ENCODE assay signal across 26 cellular contexts in the genomic region with DNA sequence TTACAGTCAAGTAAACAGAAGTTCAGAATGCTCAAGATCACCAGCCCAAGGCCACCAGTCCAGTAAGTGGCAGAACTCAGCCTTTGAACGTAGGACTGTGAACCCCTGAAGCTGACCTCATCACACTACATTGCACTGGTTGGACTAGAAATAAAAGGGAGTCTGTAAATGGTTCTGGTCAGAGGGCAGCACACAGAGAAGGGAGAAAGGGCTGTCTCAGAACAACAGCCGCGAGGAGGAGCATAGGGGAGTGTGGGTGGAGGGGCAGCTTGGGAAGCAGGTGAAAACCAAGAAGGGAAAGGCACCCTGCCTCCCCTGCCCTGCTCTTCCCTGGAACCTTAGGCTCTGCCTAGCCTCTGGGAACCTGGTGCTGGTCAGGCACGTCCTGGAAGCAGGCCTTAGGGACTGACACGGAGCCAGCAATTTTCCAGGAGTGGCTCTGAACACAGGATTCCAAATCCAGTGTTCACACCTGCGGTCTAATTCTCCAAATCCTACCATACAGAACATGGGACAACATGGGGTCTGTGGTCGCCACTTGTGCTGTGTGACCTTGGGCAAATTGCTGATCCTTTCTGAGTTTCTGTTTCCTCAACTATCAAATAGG. TPM values are rescaled to one million over a fixed set of nuclear protein-coding genes. Genes with fewer than 3 reads are reported as not detected.
DNase-seq lines count a peak whose midpoint lies in the region; ATAC-seq, FAIRE-seq and TF ChIP-seq lines count a peak whose summit lies in the region.
"Had no signal": no experiment of that assay in that cellular context is flagged by ENCODE, and none has a peak within 500 bp of the region (broad histone marks: within the 10 kb centered on the region; RNA-seq: fewer than 3 reads in every experiment).

No MANE protein-coding gene starts in this region.

- no peak for TF ChIP-seq RAD21 in HepG2 (CRISPR knock-in tag; IDR thresholded peaks at IDR 0.05)

- peak; percentile 31 for DNase-seq in HepG2 (ENCODE audit: low spot score)
- DNase-seq in right lobe of liver = no peak
- no peak for DNase-seq in neuronal stem cell (ENCODE audit: low spot score)
- DNase-seq in stomach = peak; percentile 36
- DNase-seq in stimulated activated CD4-positive, alpha-beta T cell treated with anti-CD3 and anti-CD28 coated beads, Interleukin-15, amount 100 ng/mL, for 24 hours = no peak
- DNase-seq in BE2C = no peak
- DNase-seq in brain microvascular endothelial cell = no peak
- DNase-seq: 8988T; ACHN; Caco-2; Calu3; CD4-positive, alpha-beta T cell; CD8-positive, alpha-beta T cell; DMS79 treated with DMSO at 0.1 percent for 48 hours; GF-D8 had no signal

- BruUV-seq in HepG2 (replicated peaks; lab: Mats Ljungman, UMichigan) = TSS peak; percentile 58

- POLR2A ChIA-PET in HepG2 (lab: Yijun Ruan, JAX) = interaction anchor here (1.0 kb wide), 1 partner anchor 12 kb away, joined by 3 read pairs; the partner anchor contains the start of gene ACSM5

- peak; percentile 49 for FAIRE-seq in HepG2 (lab: Jason Lieb, UNC)
- FAIRE-seq: A204.1, D721Med, G401.6, GM12891, GM18507 had no signal

- H3K27ac ChIP-seq in HepG2 (ENCODE audit: extremely low read length, insufficient read depth, low read length) (peak overlapping the region; percentile 53), right lobe of liver (no peak overlapping the region), neuronal stem cell (replicated peaks; ENCODE audit: low read length) (no peak overlapping the region), stomach (peak overlapping the region; percentile 20 to 77 (median 72)), brain microvascular endothelial cell (no peak overlapping the region)
- H3K27ac ChIP-seq: BLaER1 treated with 17β-estradiol and CSF1 and Interleukin-3, amounts not matched to agents 10 nM and 100 nM; C4-2B had no signal

- H3K9ac ChIP-seq in HepG2 (ENCODE audit: insufficient read depth, low read depth, low read length) (peak overlapping the region; percentile 20; the same call in 1 of the 2 replicates), neuronal stem cell (ENCODE audit: low read depth, low read length, poor library complexity) (peak overlapping the region; percentile 54)
- H3K9ac ChIP-seq: BLaER1 treated with 17β-estradiol and CSF1 and Interleukin-3, amounts not matched to agents 10 nM and 100 nM had no signal

- no peak overlapping the region for H3K23ac ChIP-seq in neuronal stem cell (ENCODE audit: low read depth, low read length, poor library complexity)

- H3K4me2 ChIP-seq in HepG2 (ENCODE audit: low read depth, low read length) (peak overlapping the region; percentile 56), neuronal stem cell (ENCODE audit: insufficient read depth, low read length, poor library complexity, severe bottlenecking) (no peak overlapping the region)
- H3K4me2 ChIP-seq: BLaER1 treated with 17β-estradiol and CSF1 and Interleukin-3, amounts not matched to agents 10 nM and 100 nM had no signal

- 0 out of 5 replicates have a peak, but pooled peaks cover 0 to under 1% of the 10 kb centered on the region in 2 experiments for H3K27me3 ChIP-seq in HepG2 (ENCODE audit: control insufficient read depth in 1 of 2, insufficient read depth in 2 of 2, low read length in 2 of 2)
- no peaks in the 10 kb centered on the region for H3K27me3 ChIP-seq in right lobe of liver
- no peaks in the 10 kb centered on the region for H3K27me3 ChIP-seq in neuronal stem cell (ENCODE audit: control insufficient read depth in 3 of 3, insufficient read depth in 3 of 3, low read depth in 1 of 3, low read length in 3 of 3)
- H3K27me3 ChIP-seq in stomach = no peaks in the 10 kb centered on the region
- no peaks in the 10 kb centered on the region for H3K27me3 ChIP-seq in BE2C
- H3K27me3 ChIP-seq in brain microvascular endothelial cell (replicated peaks) = no peaks in the 10 kb centered on the region
- H3K27me3 ChIP-seq: BLaER1 treated with 17β-estradiol and CSF1 and Interleukin-3, amounts not matched to agents 10 nM and 100 nM had no signal

- H2BK5ac ChIP-seq in neuronal stem cell (ENCODE audit: low read length) = no peak overlapping the region

- no peak overlapping the region for H2BK15ac ChIP-seq in neuronal stem cell (ENCODE audit: low read length)

- no peak overlapping the region for H4K91ac ChIP-seq in neuronal stem cell (ENCODE audit: low read depth, low read length, poor library complexity)

- WGBS in HepG2 (ENCODE audit: low lambda C conversion rate) = 32% methylated on average over 6 of the region's 7 CpGs
- WGBS in right lobe of liver (ENCODE audit: insufficient coverage, low coverage, low lambda C conversion rate, missing lambda C conversion rate) = 40% methylated on average over 3 of the region's 7 CpGs
- WGBS in neuronal stem cell (ENCODE audit: extremely low coverage in 2 of 2, insufficient read length in 2 of 2, insufficient replicate concordance in 1 of 2), 2 donors = no CpG with 5 or more reads among the region's 7 CpGs
- 33 to 58% (median 46%) methylated on average over 7 of the region's 7 CpGs for WGBS in stomach, 5 donors

- ATAC-seq in HepG2 = peak; percentile 66
- peak in 3 of 4 donors; percentile 14 to 60 (median 18) for ATAC-seq in right lobe of liver
- no peak for ATAC-seq in HG03342 (IDR thresholded peaks at IDR 0.05; ENCODE audit: unreplicated experiment)
- ATAC-seq: CD8-positive, alpha-beta T cell had no signal

- peak overlapping the region; percentile 23 for H2AK5ac ChIP-seq in neuronal stem cell (ENCODE audit: low read depth, low read length)

- H3K14ac ChIP-seq in neuronal stem cell (ENCODE audit: low read length) = no peak overlapping the region

- CTCF ChIA-PET in HepG2 (lab: Yijun Ruan, JAX; ENCODE audit: low intra/inter-chr PET ratio, low total read pairs) = no interaction called here

- intact Hi-C loops in HepG2 (cut with micrococcal nuclease; ENCODE audit: unreplicated experiment) (no loop called here), right lobe of liver (cut with DNase I) (no loop called here), stomach (cut with DNase I; ENCODE audit: low total_unique reads) (no loop called here)

- H3K79me1 ChIP-seq in neuronal stem cell (ENCODE audit: low read depth, low read length) = no peaks in the 10 kb centered on the region

- H2AFZ ChIP-seq in HepG2 (ENCODE audit: low read length) = peak overlapping the region; percentile 9
- H2AFZ ChIP-seq in neuronal stem cell (ENCODE audit: low read length) = no peak overlapping the region

- TF ChIP-seq EP300 in HepG2 (IDR thresholded peaks at IDR 0.05; ENCODE audit: low read depth in 2 of 2, low read length in 2 of 2) = peak in 1 of 2 experiments; percentile 67; a peak in 2 of 4 replicates
- no peak for TF ChIP-seq EP300 in HepG2 (CRISPR knock-in tag; IDR thresholded peaks at IDR 0.05; ENCODE audit: borderline replicate concordance)
- TF ChIP-seq EP300 in stomach (IDR thresholded peaks at IDR 0.05) = no peak

- no peaks in the 10 kb centered on the region for H3K79me2 ChIP-seq in HepG2 (ENCODE audit: insufficient read depth, low read length)

- no peak overlapping the region for H2BK12ac ChIP-seq in neuronal stem cell (ENCODE audit: low read length)

- no peaks in the 10 kb centered on the region for H3K9me3 ChIP-seq in HepG2 (ENCODE audit: low read length)
- H3K9me3 ChIP-seq in right lobe of liver = no peaks in the 10 kb centered on the region
- no peaks in the 10 kb centered on the region for H3K9me3 ChIP-seq in neuronal stem cell (replicated peaks in 1 of 2; ENCODE audit: control insufficient read depth in 2 of 2, insufficient read depth in 1 of 2, low read depth in 1 of 2, low read length in 2 of 2)
- no peaks in the 10 kb centered on the region for H3K9me3 ChIP-seq in stomach
- H3K9me3 ChIP-seq in BE2C = no peaks in the 10 kb centered on the region; the same call in 1 of the 2 replicates
- H3K9me3 ChIP-seq: BLaER1 treated with 17β-estradiol and CSF1 and Interleukin-3, amounts not matched to agents 10 nM and 100 nM; Caco-2 had no signal

- peak overlapping the region; percentile 36 for H3K18ac ChIP-seq in neuronal stem cell (ENCODE audit: low read length)

- in situ Hi-C loops in HepG2 (cut with HindIII; ENCODE audit: extremely low pct_ligation_motif_present, low pct_unique_long_range_greater_than_20kb) (loop anchor here (25.0 kb wide), 1 partner anchor 810 kb away; no protein-coding TSS in a partner anchor), brain microvascular endothelial cell (cut with HindIII; ENCODE audit: low pct_ligation_motif_present, low sequenced_read_pairs) (loop anchor here (25.0 kb wide), 1 partner anchor 485 kb away; no protein-coding TSS in a partner anchor)

- no peak overlapping the region for H4K8ac ChIP-seq in neuronal stem cell (ENCODE audit: low read depth, low read length)

- TF ChIP-seq CTCF in HepG2 (CRISPR knock-in tag; IDR thresholded peaks at IDR 0.05) (peak; percentile 41), right lobe of liver (IDR thresholded peaks at IDR 0.05) (no peak), stomach (IDR thresholded peaks at IDR 0.05) (no peak), BE2C (IDR thresholded peaks at IDR 0.05; ENCODE audit: low read depth, low read length) (no peak), brain microvascular endothelial cell (IDR thresholded peaks at IDR 0.05; ENCODE audit: low read depth, low read length, missing control alignments) (no peak)

- H3K36me3 ChIP-seq in HepG2 (replicated peaks in 1 of 2; ENCODE audit: control insufficient read depth in 1 of 2, insufficient read depth in 2 of 2, low read length in 2 of 2) (no peaks in the 10 kb centered on the region), right lobe of liver (no peaks in the 10 kb centered on the region), neuronal stem cell (replicated peaks in 1 of 2; ENCODE audit: control insufficient read depth in 2 of 2, insufficient read depth in 2 of 2, low read length in 2 of 2) (no peaks in the 10 kb centered on the region), stomach (no peaks in the 10 kb centered on the region), BE2C (no peaks in the 10 kb centered on the region), brain microvascular endothelial cell (replicated peaks) (no peaks in the 10 kb centered on the region)
- H3K36me3 ChIP-seq: BLaER1 treated with 17β-estradiol and CSF1 and Interleukin-3, amounts not matched to agents 10 nM and 100 nM had no signal

- H3K4me1 ChIP-seq in HepG2 (ENCODE audit: insufficient read depth, low read length) = peaks cover 74% of the 10 kb centered on the region
- peaks cover 0 to 23% (median 5%) of the 10 kb centered on the region in 4 donors for H3K4me1 ChIP-seq in right lobe of liver
- peaks cover 0 to 3% of the 10 kb centered on the region in 2 donors for H3K4me1 ChIP-seq in neuronal stem cell (ENCODE audit: control insufficient read depth in 2 of 2, insufficient read depth in 1 of 2, low read depth in 1 of 2, low read length in 2 of 2)
- peaks cover 12 to 28% (median 14%) of the 10 kb centered on the region in 4 donors for H3K4me1 ChIP-seq in stomach
- no peaks in the 10 kb centered on the region for H3K4me1 ChIP-seq in BE2C
- H3K4me1 ChIP-seq: Caco-2 had no signal

- TF ChIP-seq POLR2A in HepG2 (IDR thresholded peaks at IDR 0.05; ENCODE audit: insufficient read depth in 1 of 2, low read depth in 2 of 2, low read length in 2 of 2) (0 out of 4 replicates have a peak, but pooled peaks of 1 of the 2 experiments have one; percentile 34), right lobe of liver (IDR thresholded peaks at IDR 0.05) (no peak), stomach (IDR thresholded peaks at IDR 0.05) (no peak)

- H4K20me1 ChIP-seq in HepG2 (ENCODE audit: insufficient read depth, low read length) = no peaks in the 10 kb centered on the region
- H4K20me1 ChIP-seq: BLaER1 treated with 17β-estradiol and CSF1 and Interleukin-3, amounts not matched to agents 10 nM and 100 nM had no signal

- H3K4ac ChIP-seq in neuronal stem cell (ENCODE audit: low read length) = no peak overlapping the region

- H2BK120ac ChIP-seq in neuronal stem cell (ENCODE audit: low read depth, low read length) = no peak overlapping the region

- H3K4me3 ChIP-seq in HepG2 (replicated peaks in 1 of 3; ENCODE audit: insufficient read depth in 1 of 3, low read depth in 2 of 3, low read length in 3 of 3) (peak overlapping the region in 1 of 3 experiments; percentile 36; a peak in 1 of 6 replicates), right lobe of liver (no peak overlapping the region), neuronal stem cell (ENCODE audit: low read length in 2 of 2) (no peak overlapping the region), stomach (peak overlapping the region; percentile 14 to 34 (median 20)), BE2C (ENCODE audit: low read depth, low read length) (no peak overlapping the region), brain microvascular endothelial cell (ENCODE audit: low read depth, low read length) (no peak overlapping the region)
- H3K4me3 ChIP-seq: BLaER1 treated with 17β-estradiol and CSF1 and Interleukin-3, amounts not matched to agents 10 nM and 100 nM had no signal

RNA-seq across cellular contexts. Expression of gene PDILT, which starts 7.0 kb away (rescaled TPM):
- total RNA-seq in HepG2 (2016; rRNA removed; fragmentation: Illumina TruSeq; extraction: Trizol) = not detected in 2 replicates
- not detected in 2 replicates for total RNA-seq in HepG2 (2016; cell fraction: cytosol; rRNA removed; fragmentation: Illumina TruSeq; extraction: Trizol; ENCODE audit: low read depth)
- total RNA-seq in HepG2 (2016; cell fraction: insoluble cytoplasmic fraction; rRNA removed; fragmentation: Illumina TruSeq; extraction: Trizol) = not detected in 2 replicates
- total RNA-seq in HepG2 (2016; cell fraction: membrane; rRNA removed; fragmentation: Illumina TruSeq; extraction: Trizol) = not detected in 2 replicates
- total RNA-seq in HepG2 (2016; cell fraction: nucleus; rRNA removed; fragmentation: Illumina TruSeq; extraction: Trizol) = not detected in 2 replicates
- polyA plus RNA-seq in HepG2 (2011; rRNA removed) = 0.12 TPM in 1 of 2 replicates, not detected in the other
- polyA plus RNA-seq in HepG2 (2011; cell fraction: cytosol; rRNA removed) = not detected in 2 replicates
- not detected in 2 replicates for polyA plus RNA-seq in HepG2 (2011; cell fraction: nucleus; rRNA removed)
- 0.07 and 0.16 TPM in 2 replicates for polyA plus RNA-seq in HepG2 (2012)
- not detected in 2 replicates for polyA plus RNA-seq in HepG2 (2016; cell fraction: cytosol; fragmentation: Illumina TruSeq; extraction: Trizol; ENCODE audit: low read depth)
- polyA plus RNA-seq in HepG2 (2016; cell fraction: insoluble cytoplasmic fraction; fragmentation: Illumina TruSeq; extraction: Trizol; ENCODE audit: low read depth) = not detected in 2 replicates
- polyA plus RNA-seq in HepG2 (2016; cell fraction: membrane; fragmentation: Illumina TruSeq; extraction: Trizol; ENCODE audit: low read depth) = not detected in 2 replicates
- polyA plus RNA-seq in HepG2 (2016; cell fraction: nucleus; fragmentation: Illumina TruSeq; extraction: Trizol; ENCODE audit: insufficient read depth, low read depth) = not detected in 2 replicates
- 0.10 TPM in 1 of 2 replicates, not detected in the other for polyA minus RNA-seq in HepG2 (2011; rRNA and poly(A)+ RNA removed; ENCODE audit: low replicate concordance)
- not detected in 2 replicates for polyA minus RNA-seq in HepG2 (2011; cell fraction: cytosol; rRNA and poly(A)+ RNA removed)
- polyA minus RNA-seq in HepG2 (2011; cell fraction: nucleus; rRNA and poly(A)+ RNA removed) = not detected in 2 replicates
- not detected for total RNA-seq in right lobe of liver
- not detected for polyA plus RNA-seq in neuronal stem cell (2013, experiment 1 of 2)
- not detected for polyA plus RNA-seq in neuronal stem cell (2013, experiment 2 of 2)
- total RNA-seq in stomach = 10 to 100 TPM in 2 of 5 donors, 1 to 10 TPM in 1, under 1 TPM in 1, not detected in 1; 0.37 to 34.8 (median 12.7) TPM
- 100 to 1,000 TPM in 2 of 3 donors, 10 to 100 TPM in 1; 72.7 to 150 (median 110) TPM for polyA plus RNA-seq in stomach
- not detected for polyA plus RNA-seq in BE2C (2012; ENCODE audit: insufficient read depth, insufficient read length, low read depth)
- total RNA-seq: A673; Caco-2; Calu3; CD4-positive, alpha-beta T cell; CD8-positive, alpha-beta T cell had no signal
- polyA plus RNA-seq: AG04450, BJ had no signal

RNA-seq across cellular contexts. Expression of gene ACSM5, which starts 11.8 kb away (rescaled TPM):
- total RNA-seq in HepG2 (2016; rRNA removed; fragmentation: Illumina TruSeq; extraction: Trizol) (9.1 and 11.1 TPM in 2 replicates), right lobe of liver (100 to 1,000 TPM in 4 of 6 experiments, 10 to 100 TPM in 2; 45.8 to 231 (median 151) TPM), stomach (1 to 10 TPM in 3 of 5 donors, not detected in 2; 1.1 to 4.6 (median 1.8) TPM)
- total RNA-seq in HepG2 (2016; cell fraction: cytosol; rRNA removed; fragmentation: Illumina TruSeq; extraction: Trizol; ENCODE audit: low read depth) = 1.5 and 2.0 TPM in 2 replicates
- total RNA-seq in HepG2 (2016; cell fraction: insoluble cytoplasmic fraction; rRNA removed; fragmentation: Illumina TruSeq; extraction: Trizol) = 9.2 and 10.1 TPM in 2 replicates
- 2.9 and 3.0 TPM in 2 replicates for total RNA-seq in HepG2 (2016; cell fraction: membrane; rRNA removed; fragmentation: Illumina TruSeq; extraction: Trizol)
- total RNA-seq in HepG2 (2016; cell fraction: nucleus; rRNA removed; fragmentation: Illumina TruSeq; extraction: Trizol) = 5.0 and 5.8 TPM in 2 replicates
- polyA plus RNA-seq in HepG2 (2011; rRNA removed) (15.0 and 21.0 TPM in 2 replicates), stomach (1 to 10 TPM; 1.5 to 3.5 (median 2.8) TPM)
- polyA plus RNA-seq in HepG2 (2011; cell fraction: cytosol; rRNA removed) = 10.9 and 16.3 TPM in 2 replicates
- 25.0 and 31.6 TPM in 2 replicates for polyA plus RNA-seq in HepG2 (2011; cell fraction: nucleus; rRNA removed)
- polyA plus RNA-seq in HepG2 (2012) = 12.0 and 19.6 TPM in 2 replicates
- polyA plus RNA-seq in HepG2 (2016; cell fraction: cytosol; fragmentation: Illumina TruSeq; extraction: Trizol; ENCODE audit: low read depth) = 0.52 and 0.78 TPM in 2 replicates
- polyA plus RNA-seq in HepG2 (2016; cell fraction: insoluble cytoplasmic fraction; fragmentation: Illumina TruSeq; extraction: Trizol; ENCODE audit: low read depth) = 7.3 and 9.9 TPM in 2 replicates
- 1.1 and 1.3 TPM in 2 replicates for polyA plus RNA-seq in HepG2 (2016; cell fraction: membrane; fragmentation: Illumina TruSeq; extraction: Trizol; ENCODE audit: low read depth)
- 9.9 and 11.0 TPM in 2 replicates for polyA plus RNA-seq in HepG2 (2016; cell fraction: nucleus; fragmentation: Illumina TruSeq; extraction: Trizol; ENCODE audit: insufficient read depth, low read depth)
- 17.5 TPM in 1 of 2 replicates, not detected in the other for polyA minus RNA-seq in HepG2 (2011; rRNA and poly(A)+ RNA removed; ENCODE audit: low replicate concordance)
- polyA minus RNA-seq in HepG2 (2011; cell fraction: cytosol; rRNA and poly(A)+ RNA removed) = 5.7 and 7.6 TPM in 2 replicates
- polyA minus RNA-seq in HepG2 (2011; cell fraction: nucleus; rRNA and poly(A)+ RNA removed) = 17.1 and 30.2 TPM in 2 replicates
- polyA plus RNA-seq in neuronal stem cell (2013, experiment 1 of 2) = not detected
- polyA plus RNA-seq in neuronal stem cell (2013, experiment 2 of 2) = not detected
- not detected for polyA plus RNA-seq in BE2C (2012; ENCODE audit: insufficient read depth, insufficient read length, low read depth)
- total RNA-seq: A673; Caco-2; Calu3; CD4-positive, alpha-beta T cell; CD8-positive, alpha-beta T cell had no signal
- polyA plus RNA-seq: AG04450, BJ had no signal

RNA-seq across cellular contexts. Expression of gene UMOD, which starts 45.1 kb away (rescaled TPM):
- total RNA-seq in HepG2 (2016; rRNA removed; fragmentation: Illumina TruSeq; extraction: Trizol) = not detected in 2 replicates
- total RNA-seq in HepG2 (2016; cell fraction: cytosol; rRNA removed; fragmentation: Illumina TruSeq; extraction: Trizol; ENCODE audit: low read depth) = not detected in 2 replicates
- total RNA-seq in HepG2 (2016; cell fraction: insoluble cytoplasmic fraction; rRNA removed; fragmentation: Illumina TruSeq; extraction: Trizol) = not detected in 2 replicates
- not detected in 2 replicates for total RNA-seq in HepG2 (2016; cell fraction: membrane; rRNA removed; fragmentation: Illumina TruSeq; extraction: Trizol)
- total RNA-seq in HepG2 (2016; cell fraction: nucleus; rRNA removed; fragmentation: Illumina TruSeq; extraction: Trizol) = not detected in 2 replicates
- not detected in 2 replicates for polyA plus RNA-seq in HepG2 (2011; rRNA removed)
- not detected in 2 replicates for polyA plus RNA-seq in HepG2 (2011; cell fraction: cytosol; rRNA removed)
- polyA plus RNA-seq in HepG2 (2011; cell fraction: nucleus; rRNA removed) = not detected in 2 replicates
- polyA plus RNA-seq in HepG2 (2012) = not detected in 2 replicates
- not detected in 2 replicates for polyA plus RNA-seq in HepG2 (2016; cell fraction: cytosol; fragmentation: Illumina TruSeq; extraction: Trizol; ENCODE audit: low read depth)
- not detected in 2 replicates for polyA plus RNA-seq in HepG2 (2016; cell fraction: insoluble cytoplasmic fraction; fragmentation: Illumina TruSeq; extraction: Trizol; ENCODE audit: low read depth)
- not detected in 2 replicates for polyA plus RNA-seq in HepG2 (2016; cell fraction: membrane; fragmentation: Illumina TruSeq; extraction: Trizol; ENCODE audit: low read depth)
- polyA plus RNA-seq in HepG2 (2016; cell fraction: nucleus; fragmentation: Illumina TruSeq; extraction: Trizol; ENCODE audit: insufficient read depth, low read depth) = not detected in 2 replicates
- polyA minus RNA-seq in HepG2 (2011; rRNA and poly(A)+ RNA removed; ENCODE audit: low replicate concordance) = not detected in 2 replicates
- polyA minus RNA-seq in HepG2 (2011; cell fraction: cytosol; rRNA and poly(A)+ RNA removed) = not detected in 2 replicates
- polyA minus RNA-seq in HepG2 (2011; cell fraction: nucleus; rRNA and poly(A)+ RNA removed) = not detected in 2 replicates
- total RNA-seq in right lobe of liver = not detected
- polyA plus RNA-seq in neuronal stem cell (2013, experiment 1 of 2) = not detected
- polyA plus RNA-seq in neuronal stem cell (2013, experiment 2 of 2) = not detected
- total RNA-seq in stomach = 1 to 10 TPM in 2 of 5 donors, under 1 TPM in 1, not detected in 2; 0.45 to 3.0 (median 1.3) TPM
- polyA plus RNA-seq in stomach = under 1 TPM in 2 of 3 donors, not detected in 1; 0.25 to 0.53 TPM
- not detected for polyA plus RNA-seq in BE2C (2012; ENCODE audit: insufficient read depth, insufficient read length, low read depth)
- total RNA-seq: A673; Caco-2; Calu3; CD4-positive, alpha-beta T cell; CD8-positive, alpha-beta T cell had no signal
- polyA plus RNA-seq: AG04450, BJ had no signal

RNA-seq across cellular contexts. Expression of gene ACSM2A, which starts 53.8 kb away (rescaled TPM):
- 10.6 and 16.3 TPM in 2 replicates for total RNA-seq in HepG2 (2016; rRNA removed; fragmentation: Illumina TruSeq; extraction: Trizol)
- total RNA-seq in HepG2 (2016; cell fraction: cytosol; rRNA removed; fragmentation: Illumina TruSeq; extraction: Trizol; ENCODE audit: low read depth) = 2.9 and 3.1 TPM in 2 replicates
- 11.7 and 15.3 TPM in 2 replicates for total RNA-seq in HepG2 (2016; cell fraction: insoluble cytoplasmic fraction; rRNA removed; fragmentation: Illumina TruSeq; extraction: Trizol)
- 4.0 and 5.9 TPM in 2 replicates for total RNA-seq in HepG2 (2016; cell fraction: membrane; rRNA removed; fragmentation: Illumina TruSeq; extraction: Trizol)
- 28.0 and 30.1 TPM in 2 replicates for total RNA-seq in HepG2 (2016; cell fraction: nucleus; rRNA removed; fragmentation: Illumina TruSeq; extraction: Trizol)
- polyA plus RNA-seq in HepG2 (2011; rRNA removed) = 11.4 and 20.8 TPM in 2 replicates
- 5.3 and 12.2 TPM in 2 replicates for polyA plus RNA-seq in HepG2 (2011; cell fraction: cytosol; rRNA removed)
- 20.1 and 45.8 TPM in 2 replicates for polyA plus RNA-seq in HepG2 (2011; cell fraction: nucleus; rRNA removed)
- polyA plus RNA-seq in HepG2 (2012) = 30.0 and 36.4 TPM in 2 replicates
- polyA plus RNA-seq in HepG2 (2016; cell fraction: cytosol; fragmentation: Illumina TruSeq; extraction: Trizol; ENCODE audit: low read depth) = 2.7 and 3.5 TPM in 2 replicates
- polyA plus RNA-seq in HepG2 (2016; cell fraction: insoluble cytoplasmic fraction; fragmentation: Illumina TruSeq; extraction: Trizol; ENCODE audit: low read depth) = 8.6 and 9.3 TPM in 2 replicates
- polyA plus RNA-seq in HepG2 (2016; cell fraction: membrane; fragmentation: Illumina TruSeq; extraction: Trizol; ENCODE audit: low read depth) = 4.8 and 5.5 TPM in 2 replicates
- 37.9 and 41.5 TPM in 2 replicates for polyA plus RNA-seq in HepG2 (2016; cell fraction: nucleus; fragmentation: Illumina TruSeq; extraction: Trizol; ENCODE audit: insufficient read depth, low read depth)
- polyA minus RNA-seq in HepG2 (2011; rRNA and poly(A)+ RNA removed; ENCODE audit: low replicate concordance) = 3.7 TPM in 1 of 2 replicates, not detected in the other
- polyA minus RNA-seq in HepG2 (2011; cell fraction: cytosol; rRNA and poly(A)+ RNA removed) = 3.5 and 4.2 TPM in 2 replicates
- polyA minus RNA-seq in HepG2 (2011; cell fraction: nucleus; rRNA and poly(A)+ RNA removed) = 39.3 and 73.2 TPM in 2 replicates
- 100 to 1,000 TPM; 120 to 532 (median 241) TPM for total RNA-seq in right lobe of liver
- not detected for polyA plus RNA-seq in neuronal stem cell (2013, experiment 1 of 2)
- polyA plus RNA-seq in neuronal stem cell (2013, experiment 2 of 2) = not detected
- total RNA-seq in stomach = not detected
- polyA plus RNA-seq in stomach = under 1 TPM in 1 of 3 donors, not detected in 2; 0.08 TPM
- not detected for polyA plus RNA-seq in BE2C (2012; ENCODE audit: insufficient read depth, insufficient read length, low read depth)
- total RNA-seq: A673; Caco-2; Calu3; CD4-positive, alpha-beta T cell; CD8-positive, alpha-beta T cell had no signal
- polyA plus RNA-seq: AG04450, BJ had no signal

Comparison
In these comparisons a context has a peak if more than half of its experiments do, and no peak if none do; other contexts are left out.
1. DNase-seq: peak in HepG2 (single experiment) and stomach (single experiment); none in right lobe of liver (0 of 3), neuronal stem cell (single experiment), stimulated activated CD4-positive, alpha-beta T cell treated with anti-CD3 and anti-CD28 coated beads, Interleukin-15, amount 100 ng/mL, for 24 hours (single experiment), BE2C (single experiment) and brain microvascular endothelial cell (single experiment).
2. H3K27ac ChIP-seq: peak in HepG2 (single experiment) and stomach (5 of 5); none in right lobe of liver (0 of 3), neuronal stem cell (single experiment) and brain microvascular endothelial cell (single experiment).
3. H3K4me3 ChIP-seq: peak in stomach (4 of 4); none in right lobe of liver (0 of 3), neuronal stem cell (0 of 2), BE2C (single experiment) and brain microvascular endothelial cell (single experiment).